In genomic region chr16:593807-594206, GRCh38 we compare ENCODE assay signal across 1 cellular context.
A peak's percentile ranks its signal among the peaks of the same experiment; 100 is the strongest.
TF ChIP-seq lines count a peak whose summit lies in the region.

No MANE protein-coding gene starts in this region.

TF ChIP-seq in HCT116, 20 proteins besides CTCF, POLR2A, EP300 and RAD21 (continued from another document):
- TF ChIP-seq EGR1 (IDR thresholded peaks at IDR 0.05; ENCODE audit: low read depth) (0 out of 2 replicates have a peak, but pooled peaks have one; percentile 20), EZH2phosphoT487 (IDR thresholded peaks at IDR 0.05; ENCODE audit: borderline replicate concordance) (no peak), SIN3A (IDR thresholded peaks at IDR 0.05; ENCODE audit: low read depth) (0 out of 2 replicates have a peak, but pooled peaks have one; percentile 16)
